Comparison of ENCODE assay signal across 17 cellular contexts in the genomic region with DNA sequence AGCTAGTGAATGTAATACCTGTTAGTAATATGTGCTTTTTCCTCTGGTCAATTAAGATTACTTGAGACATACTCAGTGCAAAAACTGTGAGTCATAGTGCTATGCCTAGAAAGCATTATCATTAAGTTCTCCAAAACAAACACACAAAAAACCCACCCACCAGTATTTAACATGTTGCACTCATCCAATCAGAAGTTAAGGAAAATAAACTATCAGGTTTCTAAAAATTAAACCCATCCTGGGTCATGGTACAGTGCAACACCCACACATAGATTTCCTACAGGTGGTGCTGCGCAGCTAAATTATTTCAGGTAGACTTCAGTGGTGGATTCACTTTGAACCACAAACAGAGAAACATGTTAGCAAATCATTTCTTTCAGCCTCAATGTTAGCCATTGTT.
"Had no signal": no experiment of that assay in that cellular context is flagged by ENCODE, and none has a peak within 500 bp of the region (broad histone marks: within the 10 kb centered on the region; RNA-seq: fewer than 3 reads in every experiment).

No MANE protein-coding gene starts in this region.

- H3K9me3 ChIP-seq: psoas muscle, spleen, tibial nerve had no signal

- DNase-seq: activated CD4-positive, alpha-beta memory T cell treated with anti-CD3 and anti-CD28 coated beads, Interleukin-2, amount 10 ng/mL, durations not matched to agents 7 days and 5 days; activated CD8-positive, alpha-beta memory T cell treated with anti-CD3 and anti-CD28 coated beads, Interleukin-2, amount 50 U/mL, for 4 hours; activated gamma-delta T cell treated with Interleukin-2 at 50 U/mL for 16 hours; activated naive CD8-positive, alpha-beta T cell treated with anti-CD3 and anti-CD28 coated beads, Interleukin-2, amount 10 ng/mL, durations not matched to agents 7 days and 5 days; activated T-cell treated with anti-CD3 and anti-CD28 coated beads, Interleukin-2, amount 50 U/mL, for 72 hours; anterior cingulate cortex; left ventricle myocardium superior; nephron progenitor cell; psoas muscle; spleen; stimulated activated CD4-positive, alpha-beta T cell treated with anti-CD3 and anti-CD28 coated beads, Interleukin-2, amount 100 ng/mL, for 24 hours; stimulated activated naive B cell treated with anti-CD40 and anti-IgM and Interleukin-4, amounts not matched to agents 10 μg/mL and 1 μg/mL and 100 μg/mL, for 72 hours; T-helper 9 cell had no signal

- H3K27ac ChIP-seq: cardiac muscle cell, psoas muscle, spleen, tibial nerve had no signal

- H3K4me3 ChIP-seq: cardiac muscle cell, psoas muscle, spleen, tibial nerve had no signal

- H3K4me1 ChIP-seq: psoas muscle, spleen, tibial nerve had no signal

- ATAC-seq: activated T-cell treated with anti-CD3 and anti-CD28 coated beads, Interleukin-2, amount 50 U/mL, for 72 hours; left ventricle myocardium superior; psoas muscle; sciatic nerve; stimulated activated naive B cell treated with anti-CD40 and anti-IgM and Interleukin-4, amounts not matched to agents 10 μg/mL and 1 μg/mL and 100 μg/mL, for 72 hours had no signal

- H3K36me3 ChIP-seq: cardiac muscle cell, spleen, tibial nerve had no signal

- FAIRE-seq: colon had no signal

- H3K27me3 ChIP-seq: cardiac muscle cell, spleen, tibial nerve had no signal
